24 cellular contexts compared by ENCODE assay signal in the genomic region with DNA sequence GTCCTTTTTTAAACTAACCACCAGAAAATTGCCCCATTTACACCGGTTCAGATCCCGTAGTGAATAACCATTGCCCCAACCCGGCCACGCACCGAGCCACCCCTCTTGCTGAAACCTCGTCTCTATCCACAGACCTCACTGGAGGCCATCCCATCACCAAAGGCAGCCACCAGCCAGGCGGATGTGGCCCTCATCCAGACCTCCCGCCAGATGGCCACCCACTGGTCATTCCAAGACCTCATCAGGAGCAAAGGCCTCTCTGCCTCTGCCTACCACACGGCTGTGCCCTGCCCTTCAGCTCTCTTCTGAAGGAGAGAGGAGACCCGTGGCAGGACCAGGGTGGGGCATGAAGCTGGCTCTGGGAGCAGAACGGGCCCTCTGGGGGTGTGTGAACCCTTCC. TPM values are rescaled to one million over a fixed set of nuclear protein-coding genes. Genes with fewer than 3 reads are reported as not detected.
DNase-seq lines count a peak whose midpoint lies in the region; ATAC-seq, FAIRE-seq and TF ChIP-seq lines count a peak whose summit lies in the region.
"Had no signal": no experiment of that assay in that cellular context is flagged by ENCODE, and none has a peak within 500 bp of the region (broad histone marks: within the 10 kb centered on the region; RNA-seq: fewer than 3 reads in every experiment).

No MANE protein-coding gene starts in this region.

- H3K4ac ChIP-seq in neuronal stem cell (ENCODE audit: low read length), result no peak overlapping the region

- no peak for TF ChIP-seq POLR2A in HepG2 (IDR thresholded peaks at IDR 0.05; ENCODE audit: insufficient read depth in 1 of 2, low read depth in 2 of 2, low read length in 2 of 2)
- TF ChIP-seq POLR2A in right lobe of liver (IDR thresholded peaks at IDR 0.05), result no peak
- no peak for TF ChIP-seq POLR2A in GM12891 (IDR thresholded peaks at IDR 0.05; ENCODE audit: low read depth, low read length)

- WGBS in HepG2 (ENCODE audit: low lambda C conversion rate), result 53% methylated on average over 11 of the region's 11 CpGs
- 93% methylated on average over 5 of the region's 11 CpGs for WGBS in right lobe of liver (ENCODE audit: insufficient coverage, low coverage, low lambda C conversion rate, missing lambda C conversion rate)
- no CpG with 5 or more reads among the region's 11 CpGs for WGBS in neuronal stem cell (ENCODE audit: extremely low coverage in 2 of 2, insufficient read length in 2 of 2, insufficient replicate concordance in 1 of 2), 2 donors

- no peak overlapping the region for H4K8ac ChIP-seq in neuronal stem cell (ENCODE audit: low read depth, low read length)

- peak overlapping the region; percentile 22 for H3K18ac ChIP-seq in neuronal stem cell (ENCODE audit: low read length)

- H3K27ac ChIP-seq in HepG2 (ENCODE audit: extremely low read length, insufficient read depth, low read length), result no peak overlapping the region
- no peak overlapping the region for H3K27ac ChIP-seq in right lobe of liver
- H3K27ac ChIP-seq in neuronal stem cell (replicated peaks; ENCODE audit: low read length), result no peak overlapping the region
- H3K27ac ChIP-seq: 22Rv1, A549, C4-2B had no signal

- H2AFZ ChIP-seq in HepG2 (ENCODE audit: low read length) (no peak overlapping the region), neuronal stem cell (ENCODE audit: low read length) (no peak overlapping the region)

- intact Hi-C loops in HepG2 (cut with micrococcal nuclease; ENCODE audit: unreplicated experiment) (no loop called here), right lobe of liver (cut with DNase I) (no loop called here), head of caudate nucleus (cut with DNase I) (no loop called here)

- no peaks in the 10 kb centered on the region for H3K79me2 ChIP-seq in HepG2 (ENCODE audit: insufficient read depth, low read length)

- ATAC-seq in HepG2 (no peak), right lobe of liver (no peak), GM18867 (IDR thresholded peaks at IDR 0.05; ENCODE audit: unreplicated experiment) (no peak)
- ATAC-seq: A549, GM12878 had no signal

- H3K9me3 ChIP-seq in HepG2 (ENCODE audit: low read length), result no peaks in the 10 kb centered on the region
- H3K9me3 ChIP-seq in right lobe of liver, result no peaks in the 10 kb centered on the region
- no peaks in the 10 kb centered on the region for H3K9me3 ChIP-seq in neuronal stem cell (replicated peaks in 1 of 2; ENCODE audit: control insufficient read depth in 2 of 2, insufficient read depth in 1 of 2, low read depth in 1 of 2, low read length in 2 of 2)
- H3K9me3 ChIP-seq: A549 had no signal

- no peaks in the 10 kb centered on the region for H3K36me3 ChIP-seq in HepG2 (replicated peaks in 1 of 2; ENCODE audit: control insufficient read depth in 1 of 2, insufficient read depth in 2 of 2, low read length in 2 of 2)
- no peaks in the 10 kb centered on the region for H3K36me3 ChIP-seq in right lobe of liver
- no peaks in the 10 kb centered on the region for H3K36me3 ChIP-seq in neuronal stem cell (replicated peaks in 1 of 2; ENCODE audit: control insufficient read depth in 2 of 2, insufficient read depth in 2 of 2, low read length in 2 of 2)

- CTCF ChIA-PET in HepG2 (lab: Yijun Ruan, JAX; ENCODE audit: low intra/inter-chr PET ratio, low total read pairs), result no interaction called here

- H2BK120ac ChIP-seq in neuronal stem cell (ENCODE audit: low read depth, low read length), result no peak overlapping the region

- peaks cover 3% of the 10 kb centered on the region; the same call in 1 of the 2 replicates for H4K20me1 ChIP-seq in HepG2 (ENCODE audit: insufficient read depth, low read length)

- H3K4me1 ChIP-seq in HepG2 (ENCODE audit: insufficient read depth, low read length) (peaks cover 25% of the 10 kb centered on the region), right lobe of liver (peaks cover 0 to 8% (median 0%) of the 10 kb centered on the region in 4 donors), neuronal stem cell (ENCODE audit: control insufficient read depth in 2 of 2, insufficient read depth in 1 of 2, low read depth in 1 of 2, low read length in 2 of 2) (peaks cover 0 to 3% of the 10 kb centered on the region in 2 donors)
- H3K4me1 ChIP-seq: A549 had no signal

- no peak for DNase-seq in HepG2 (ENCODE audit: low spot score)
- DNase-seq in right lobe of liver, result no peak
- DNase-seq in head of caudate nucleus, result peak in 37 of 42 donors; percentile 13 to 83 (median 46)
- no peak for DNase-seq in neuronal stem cell (ENCODE audit: low spot score)
- DNase-seq in GM13976 (ENCODE audit: low spot score), result no peak
- DNase-seq in GM12891 (ENCODE audit: insufficient read length, low spot score), result no peak
- DNase-seq in DMS114 treated with DMSO at 0.1 percent for 48 hours (lab: John Stamatoyannopoulos, UW; ENCODE audit: unreplicated experiment), result no peak
- DNase-seq: AML-193; Calu3; CD4-positive, alpha-beta T cell; DND-41; EL; H9; IMR-90 had no signal

- H3K27me3 ChIP-seq in HepG2 (ENCODE audit: control insufficient read depth in 1 of 2, insufficient read depth in 2 of 2, low read length in 2 of 2), result peaks cover 7 to 32% of the 10 kb centered on the region in 2 experiments; a peak in 4 of 5 replicates
- no peaks in the 10 kb centered on the region for H3K27me3 ChIP-seq in right lobe of liver
- H3K27me3 ChIP-seq in neuronal stem cell (ENCODE audit: control insufficient read depth in 3 of 3, insufficient read depth in 3 of 3, low read depth in 1 of 3, low read length in 3 of 3), result peaks cover 0 to 23% (median 0%) of the 10 kb centered on the region in 3 experiments

- H2BK5ac ChIP-seq in neuronal stem cell (ENCODE audit: low read length), result no peak overlapping the region

- peak overlapping the region; percentile 93 for H2AK5ac ChIP-seq in neuronal stem cell (ENCODE audit: low read depth, low read length)

- FAIRE-seq in HepG2 (lab: Jason Lieb, UNC) (no peak), GM12891 (lab: Jason Lieb, UNC) (no peak)
- FAIRE-seq: A549, GM12878, H1, K562 had no signal

- TF ChIP-seq EP300 in HepG2 (IDR thresholded peaks at IDR 0.05; ENCODE audit: low read depth in 2 of 2, low read length in 2 of 2) (no peak), HepG2 (CRISPR knock-in tag; IDR thresholded peaks at IDR 0.05; ENCODE audit: borderline replicate concordance) (no peak)

- POLR2A ChIA-PET in HepG2 (lab: Yijun Ruan, JAX), result no interaction called here

- H3K9ac ChIP-seq in HepG2 (ENCODE audit: insufficient read depth, low read depth, low read length) (no peak overlapping the region), neuronal stem cell (ENCODE audit: low read depth, low read length, poor library complexity) (no peak overlapping the region)

- H3K4me2 ChIP-seq in HepG2 (ENCODE audit: low read depth, low read length) (no peak overlapping the region), neuronal stem cell (ENCODE audit: insufficient read depth, low read length, poor library complexity, severe bottlenecking) (no peak overlapping the region)
- H3K4me2 ChIP-seq: A549 had no signal

- no TSS peak for BruUV-seq in HepG2 (replicated peaks; lab: Mats Ljungman, UMichigan)

- H3K14ac ChIP-seq in neuronal stem cell (ENCODE audit: low read length), result no peak overlapping the region

- H3K4me3 ChIP-seq in HepG2 (replicated peaks in 1 of 3; ENCODE audit: insufficient read depth in 1 of 3, low read depth in 2 of 3, low read length in 3 of 3) (no peak overlapping the region), right lobe of liver (no peak overlapping the region), neuronal stem cell (ENCODE audit: low read length in 2 of 2) (no peak overlapping the region)
- H3K4me3 ChIP-seq: A549, GM12878, K562 had no signal

- no peak for TF ChIP-seq RAD21 in HepG2 (CRISPR knock-in tag; IDR thresholded peaks at IDR 0.05)

- in situ Hi-C loops in HepG2 (cut with HindIII; ENCODE audit: extremely low pct_ligation_motif_present, low pct_unique_long_range_greater_than_20kb), result no loop called here
- in situ Hi-C loops in GM13976 (cut with MboI; ENCODE audit: low sequenced_read_pairs, unreplicated experiment), result loop anchor here (25.0 kb wide), 1 partner anchor 91 kb away; no protein-coding TSS in a partner anchor

- TF ChIP-seq CTCF in HepG2 (CRISPR knock-in tag; IDR thresholded peaks at IDR 0.05) (no peak), right lobe of liver (IDR thresholded peaks at IDR 0.05) (no peak), GM13976 (IDR thresholded peaks at IDR 0.05; ENCODE audit: borderline replicate concordance, control extremely low read depth, extremely low read depth, insufficient read depth, missing control alignments) (no peak)

- no peak overlapping the region for H2BK12ac ChIP-seq in neuronal stem cell (ENCODE audit: low read length)

- peak overlapping the region; percentile 56 for H3K23ac ChIP-seq in neuronal stem cell (ENCODE audit: low read depth, low read length, poor library complexity)

- H3K79me1 ChIP-seq in neuronal stem cell (ENCODE audit: low read depth, low read length), result no peaks in the 10 kb centered on the region

- H4K91ac ChIP-seq in neuronal stem cell (ENCODE audit: low read depth, low read length, poor library complexity), result no peak overlapping the region

- no peak overlapping the region for H2BK15ac ChIP-seq in neuronal stem cell (ENCODE audit: low read length)

RNA-seq across cellular contexts. Expression of gene CDH5, which starts 38.2 kb away (rescaled TPM):
- total RNA-seq in HepG2 (2016; rRNA removed; fragmentation: Illumina TruSeq; extraction: Trizol) (0.34 and 0.71 TPM in 2 replicates), right lobe of liver (10 to 100 TPM in 5 of 6 experiments, 1 to 10 TPM in 1; 9.0 to 25.7 (median 15.4) TPM)
- total RNA-seq in HepG2 (2016; cell fraction: cytosol; rRNA removed; fragmentation: Illumina TruSeq; extraction: Trizol; ENCODE audit: low read depth), result not detected in 2 replicates
- 0.37 and 0.46 TPM in 2 replicates for total RNA-seq in HepG2 (2016; cell fraction: insoluble cytoplasmic fraction; rRNA removed; fragmentation: Illumina TruSeq; extraction: Trizol)
- 0.15 and 0.24 TPM in 2 replicates for total RNA-seq in HepG2 (2016; cell fraction: membrane; rRNA removed; fragmentation: Illumina TruSeq; extraction: Trizol)
- 0.53 and 0.99 TPM in 2 replicates for total RNA-seq in HepG2 (2016; cell fraction: nucleus; rRNA removed; fragmentation: Illumina TruSeq; extraction: Trizol)
- polyA plus RNA-seq in HepG2 (2011; rRNA removed), result 1.0 and 1.1 TPM in 2 replicates
- polyA plus RNA-seq in HepG2 (2011; cell fraction: cytosol; rRNA removed), result 0.85 and 1.1 TPM in 2 replicates
- 0.78 and 1.3 TPM in 2 replicates for polyA plus RNA-seq in HepG2 (2011; cell fraction: nucleus; rRNA removed)
- 0.63 and 2.2 TPM in 2 replicates for polyA plus RNA-seq in HepG2 (2012)
- 0.03 and 0.07 TPM in 2 replicates for polyA plus RNA-seq in HepG2 (2016; cell fraction: cytosol; fragmentation: Illumina TruSeq; extraction: Trizol; ENCODE audit: low read depth)
- 0.11 and 0.25 TPM in 2 replicates for polyA plus RNA-seq in HepG2 (2016; cell fraction: insoluble cytoplasmic fraction; fragmentation: Illumina TruSeq; extraction: Trizol; ENCODE audit: low read depth)
- polyA plus RNA-seq in HepG2 (2016; cell fraction: membrane; fragmentation: Illumina TruSeq; extraction: Trizol; ENCODE audit: low read depth), result 0.09 and 0.19 TPM in 2 replicates
- polyA plus RNA-seq in HepG2 (2016; cell fraction: nucleus; fragmentation: Illumina TruSeq; extraction: Trizol; ENCODE audit: insufficient read depth, low read depth), result 0.67 and 0.83 TPM in 2 replicates
- polyA minus RNA-seq in HepG2 (2011; rRNA and poly(A)+ RNA removed; ENCODE audit: low replicate concordance), result 1.8 and 2.9 TPM in 2 replicates
- 0.35 and 1.8 TPM in 2 replicates for polyA minus RNA-seq in HepG2 (2011; cell fraction: cytosol; rRNA and poly(A)+ RNA removed)
- 0.99 and 3.0 TPM in 2 replicates for polyA minus RNA-seq in HepG2 (2011; cell fraction: nucleus; rRNA and poly(A)+ RNA removed)
- 0.21 TPM for polyA plus RNA-seq in neuronal stem cell (2013, experiment 1 of 2)
- 0.25 TPM for polyA plus RNA-seq in neuronal stem cell (2013, experiment 2 of 2)
- polyA plus RNA-seq in GM12891 (2012; ENCODE audit: low read depth, missing spikeins), result not detected
- total RNA-seq: Calu3; CD4-positive, alpha-beta T cell; G401; GM12878; HT-29; IMR-90; K562 had no signal
- polyA plus RNA-seq: BJ, GM12878, IMR-90, K562 had no signal

Comparison
In these comparisons a context has a peak if more than half of its experiments do, and no peak if none do; other contexts are left out.
1. DNase-seq: peak in head of caudate nucleus (37 of 42); none in HepG2 (single experiment), right lobe of liver (0 of 3), neuronal stem cell (single experiment), GM13976 (single experiment), GM12891 (single experiment) and DMS114 treated with DMSO at 0.1 percent for 48 hours (single experiment).